8 cellular contexts compared by ENCODE assay signal in the genomic region with DNA sequence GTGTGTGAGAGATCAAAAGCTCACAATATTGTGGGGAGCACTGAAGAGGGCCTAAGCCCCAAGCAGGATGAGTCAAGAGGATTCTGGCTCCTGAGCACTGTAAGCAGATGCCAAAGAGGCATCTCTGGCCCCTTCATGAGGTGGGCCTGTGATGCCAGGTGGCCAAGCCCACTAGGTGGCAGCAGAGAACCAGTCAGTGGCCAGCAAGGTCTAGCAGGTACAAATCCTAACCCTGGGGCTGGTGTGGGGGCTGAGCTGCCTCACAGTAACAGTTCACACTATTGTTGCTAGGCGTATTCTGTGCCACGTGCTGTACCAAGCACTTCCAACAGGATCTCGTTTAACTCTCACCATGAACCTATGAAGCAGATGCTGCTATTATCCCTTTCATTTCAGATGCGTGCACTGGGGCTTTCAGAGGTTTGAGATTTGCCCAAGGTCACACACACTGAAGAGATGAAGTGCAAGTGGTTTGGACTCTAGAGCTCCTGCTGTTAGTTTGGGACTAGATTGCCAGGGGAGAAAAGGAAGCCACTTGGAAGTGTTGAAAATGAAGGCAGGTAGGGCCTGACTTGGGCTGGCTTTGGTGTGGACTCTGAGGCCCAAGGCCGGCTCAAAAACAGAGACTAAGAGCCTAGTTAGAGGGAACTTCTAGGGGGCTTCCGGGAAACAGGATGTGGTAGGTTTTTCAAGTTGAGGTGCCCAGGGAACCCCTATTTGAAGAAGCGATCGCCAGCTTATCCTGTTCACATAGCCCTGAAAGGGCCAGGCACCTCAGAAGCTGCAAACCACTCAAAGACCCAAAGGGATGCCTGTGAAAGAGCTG. TPM values are rescaled to one million over a fixed set of nuclear protein-coding genes. Genes with fewer than 3 reads are reported as not detected.
DNase-seq lines count a peak whose midpoint lies in the region; ATAC-seq lines count a peak whose summit lies in the region.

No MANE protein-coding gene starts in this region.

- no peak overlapping the region for H2BK120ac ChIP-seq in neuronal stem cell (ENCODE audit: low read depth, low read length)

- H3K23ac ChIP-seq in neuronal stem cell (ENCODE audit: low read depth, low read length, poor library complexity): no peak overlapping the region

- H3K18ac ChIP-seq in neuronal stem cell (ENCODE audit: low read length): no peak overlapping the region

- peak; percentile 97 for ATAC-seq in GM21390 (IDR thresholded peaks at IDR 0.05; ENCODE audit: unreplicated experiment)

- peaks cover 0 to 2% of the 10 kb centered on the region in 2 donors for H3K4me1 ChIP-seq in neuronal stem cell (ENCODE audit: control insufficient read depth in 2 of 2, insufficient read depth in 1 of 2, low read depth in 1 of 2, low read length in 2 of 2)

- no peak overlapping the region for H3K14ac ChIP-seq in neuronal stem cell (ENCODE audit: low read length)

- H2BK15ac ChIP-seq in neuronal stem cell (ENCODE audit: low read length): no peak overlapping the region

- no peaks in the 10 kb centered on the region for H3K9me3 ChIP-seq in neuronal stem cell (replicated peaks in 1 of 2; ENCODE audit: control insufficient read depth in 2 of 2, insufficient read depth in 1 of 2, low read depth in 1 of 2, low read length in 2 of 2)

- H2AFZ ChIP-seq in neuronal stem cell (ENCODE audit: low read length): peak overlapping the region; percentile 72

- no peak overlapping the region for H4K8ac ChIP-seq in neuronal stem cell (ENCODE audit: low read depth, low read length)

- no peak overlapping the region for H4K91ac ChIP-seq in neuronal stem cell (ENCODE audit: low read depth, low read length, poor library complexity)

- DNase-seq in DMS53 (lab: John Stamatoyannopoulos, UW) (peak; percentile 87), HS-5 (ENCODE audit: low read depth) (peak; percentile 38), OCI-M1 (lab: John Stamatoyannopoulos, UW) (peak; percentile 100), fibroblast of gingiva (ENCODE audit: low read depth) (peak; percentile 39), neuronal stem cell (ENCODE audit: low spot score) (peak; percentile 71), substantia nigra (lab: John Stamatoyannopoulos, UW) (peak in 45 of 49 donors; percentile 5 to 80 (median 49))
- DNase-seq in activated T-cell treated with anti-CD3 and anti-CD28 coated beads, Interleukin-2, amount 50 U/mL, for 1 hour: peak; percentile 78

- peak overlapping the region; percentile 21 for H2AK5ac ChIP-seq in neuronal stem cell (ENCODE audit: low read depth, low read length)

- H2BK5ac ChIP-seq in neuronal stem cell (ENCODE audit: low read length): no peak overlapping the region

- H3K27ac ChIP-seq in neuronal stem cell (replicated peaks; ENCODE audit: low read length) (no peak overlapping the region), substantia nigra (ENCODE audit: low read depth, low read length, poor library complexity, severe bottlenecking) (no peak overlapping the region)

- whole genome bisulfite sequencing in neuronal stem cell (ENCODE audit: extremely low coverage in 2 of 2, insufficient read length in 2 of 2, insufficient replicate concordance in 1 of 2), 2 donors: no CpG with 5 or more reads among the region's 8 CpGs

- no peak overlapping the region for H3K9ac ChIP-seq in neuronal stem cell (ENCODE audit: low read depth, low read length, poor library complexity)

- H2BK12ac ChIP-seq in neuronal stem cell (ENCODE audit: low read length): no peak overlapping the region

- no peaks in the 10 kb centered on the region for H3K36me3 ChIP-seq in neuronal stem cell (replicated peaks in 1 of 2; ENCODE audit: control insufficient read depth in 2 of 2, insufficient read depth in 2 of 2, low read length in 2 of 2)

- no peak overlapping the region for H3K4me2 ChIP-seq in neuronal stem cell (ENCODE audit: insufficient read depth, low read length, poor library complexity, severe bottlenecking)

- H3K27me3 ChIP-seq in neuronal stem cell (ENCODE audit: control insufficient read depth in 3 of 3, insufficient read depth in 3 of 3, low read depth in 1 of 3, low read length in 3 of 3): no peaks in the 10 kb centered on the region

- H3K4ac ChIP-seq in neuronal stem cell (ENCODE audit: low read length): no peak overlapping the region

- no peaks in the 10 kb centered on the region for H3K79me1 ChIP-seq in neuronal stem cell (ENCODE audit: low read depth, low read length)

- H3K4me3 ChIP-seq in neuronal stem cell (ENCODE audit: low read length in 2 of 2): no peak overlapping the region

RNA-seq across cellular contexts. Expression of gene MLANA, which starts 4.4 kb away (rescaled TPM):
- not detected for polyA plus RNA-seq in neuronal stem cell (2013, experiment 1 of 2)
- not detected for polyA plus RNA-seq in neuronal stem cell (2013, experiment 2 of 2)

RNA-seq across cellular contexts. Expression of gene ERMP1, which starts 53.4 kb away (rescaled TPM):
- 9.3 TPM for polyA plus RNA-seq in neuronal stem cell (2013, experiment 1 of 2)
- 9.6 TPM for polyA plus RNA-seq in neuronal stem cell (2013, experiment 2 of 2)

Comparison
In these comparisons a context has a peak if more than half of its experiments do, and no peak if none do; other contexts are left out.
1. DNase-seq: peak in every context shown above with its lines; median percentile 100 in OCI-M1; 87 in DMS53; 78 in activated T-cell treated with anti-CD3 and anti-CD28 coated beads, Interleukin-2, amount 50 U/mL, for 1 hour; 71 in neuronal stem cell; 49 in substantia nigra; 39 in fibroblast of gingiva; 38 in HS-5.